ENCODE assay signal across 8 cellular contexts in the genomic region with DNA sequence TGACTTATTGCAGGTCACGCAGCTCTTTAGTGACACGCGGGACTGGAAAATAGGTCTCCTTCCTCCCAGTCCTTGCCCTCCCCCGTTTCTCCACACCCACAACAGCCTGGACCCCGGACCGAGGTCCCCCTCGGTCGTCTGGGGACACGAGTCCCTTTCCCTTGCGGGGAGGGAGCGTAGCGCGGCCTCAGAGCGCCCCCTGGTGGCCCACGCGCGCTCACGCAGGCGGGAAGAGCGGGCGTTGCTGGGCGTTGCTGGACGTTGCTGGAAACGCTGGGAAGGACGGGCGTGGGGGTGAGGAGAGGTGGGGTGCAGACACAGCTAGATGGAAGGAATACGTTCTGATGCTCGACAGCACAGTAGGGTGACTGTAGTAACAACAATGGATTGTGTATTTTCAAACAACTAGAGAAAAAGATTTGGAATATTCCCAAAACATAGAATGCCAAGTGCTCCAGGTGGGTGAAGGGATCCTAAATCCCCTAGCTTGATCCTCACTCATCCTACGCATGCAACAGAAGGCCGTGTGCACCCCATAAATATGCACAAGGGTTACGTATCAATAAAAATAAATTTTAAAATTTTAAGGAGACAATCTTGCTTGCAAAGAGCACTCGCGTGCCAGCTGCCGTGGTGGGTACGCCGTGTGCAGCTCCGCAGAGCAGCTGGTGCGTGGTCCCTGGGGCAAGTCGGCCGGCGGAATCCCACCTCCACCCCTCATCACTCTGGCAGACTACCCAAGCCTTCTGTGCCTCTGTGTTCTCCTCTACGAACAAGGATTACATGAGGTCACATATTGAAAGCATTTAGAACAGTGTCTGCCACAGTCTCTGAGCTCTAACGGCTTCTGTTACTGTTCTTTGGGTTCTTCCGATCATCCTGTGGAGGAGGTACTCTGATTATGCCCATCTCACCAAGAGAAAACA.
DNase-seq lines count a peak whose midpoint lies in the region; ATAC-seq, FAIRE-seq and TF ChIP-seq lines count a peak whose summit lies in the region.

No MANE protein-coding gene starts in this region.

- H3K27me3 ChIP-seq in keratinocyte (ENCODE audit: control insufficient read depth, extremely low read depth, insufficient read depth, low read length): no peaks in the 10 kb centered on the region

- dilution Hi-C loops in keratinocyte (cut with MboI; ENCODE audit: extremely low pct_ligation_motif_present, low sequenced_read_pairs): no loop called here

- H3K36me3 ChIP-seq in keratinocyte (ENCODE audit: control insufficient read depth in 2 of 2, extremely low read depth in 1 of 2, insufficient read depth in 2 of 2, low read length in 2 of 2): no peaks in the 10 kb centered on the region

- H3K9ac ChIP-seq in keratinocyte (ENCODE audit: control insufficient read depth, extremely low read depth, insufficient read depth, low read length): no peak overlapping the region

- no peaks in the 10 kb centered on the region for H3K4me1 Mint-ChIP-seq in MCF 10A (ENCODE audit: insufficient read depth, unreplicated experiment)

- intact Hi-C loops in MCF 10A (cut with micrococcal nuclease): loop anchor here (1.0 to 5.0 kb wide), 2 partner anchors 90 to 105 kb away; partner anchors contain the start of gene B4GALNT3

- H3K27ac ChIP-seq in VCaP (no peak overlapping the region; the same call in 1 of the 2 replicates), keratinocyte (ENCODE audit: control insufficient read depth, insufficient read depth, low read length) (no peak overlapping the region)

- no peak overlapping the region for H3K27ac Mint-ChIP-seq in MCF 10A (ENCODE audit: low read depth, unreplicated experiment)

- TF ChIP-seq CTCF in VCaP (conservative IDR thresholded peaks at IDR 0.05) (peak; percentile 99), MCF 10A (IDR thresholded peaks at IDR 0.05; ENCODE audit: unreplicated experiment) (peak; percentile 96), keratinocyte (optimal IDR thresholded peaks at IDR 0.05 in 1 of 3, IDR thresholded peaks at IDR 0.05 in 1 of 3, conservative IDR thresholded peaks at IDR 0.05 in 1 of 3; ENCODE audit: extremely low read depth in 1 of 3, insufficient read depth in 2 of 3, low read length in 3 of 3) (peak; percentile 90 to 98 (median 92))

- no peaks in the 10 kb centered on the region for H3K9me1 ChIP-seq in keratinocyte (ENCODE audit: control insufficient read depth, extremely low read depth, insufficient read depth, low read length)

- no peak overlapping the region for H3K4me3 Mint-ChIP-seq in MCF 10A (ENCODE audit: unreplicated experiment)

- BruUV-seq in MCF 10A (replicated peaks; lab: Mats Ljungman, UMichigan): no TSS peak

- H2AFZ ChIP-seq in keratinocyte (ENCODE audit: control insufficient read depth, low read length): no peak overlapping the region

- no peak overlapping the region for H3K4me2 ChIP-seq in keratinocyte (ENCODE audit: control insufficient read depth, extremely low read depth, insufficient read depth, low read depth, low read length)

- DNase-seq in NCI-H748 (lab: John Stamatoyannopoulos, UW; ENCODE audit: unreplicated experiment) (peak; percentile 58), NCI-H748 treated with DMSO at 0.1 percent for 48 hours (lab: John Stamatoyannopoulos, UW) (no peak), NCI-H1105 treated with DMSO at 0.1 percent for 48 hours (lab: John Stamatoyannopoulos, UW) (peak; percentile 40), MCF 10A (ENCODE audit: unreplicated experiment) (peak; percentile 69), keratinocyte (ENCODE audit: low read depth, low spot score) (no peak)
- DNase-seq in stimulated activated CD4-positive, alpha-beta T cell treated with anti-CD3 and anti-CD28 coated beads, Interleukin-1b, Interleukin-23, amount 100 ng/mL, for 48 hours: peak; percentile 65

- no peak for ATAC-seq in HG03354 (IDR thresholded peaks at IDR 0.05; ENCODE audit: poor library complexity, severe bottlenecking, unreplicated experiment)

- no peaks in the 10 kb centered on the region for H3K79me2 ChIP-seq in keratinocyte (ENCODE audit: control insufficient read depth, insufficient read depth, low read length)

- POLR2A ChIA-PET in MCF 10A (lab: Yijun Ruan, JAX): interaction anchor here (0.8 to 1.8 kb wide), 3 partner anchors 44 to 104 kb away, joined by 3 to 7 read pairs (median 4); no protein-coding TSS in a partner anchor

- H3K4me1 ChIP-seq in keratinocyte (ENCODE audit: control insufficient read depth, extremely low read depth, insufficient read depth, low read length): no peaks in the 10 kb centered on the region

- peaks cover 42% of the 10 kb centered on the region for H3K27me3 Mint-ChIP-seq in MCF 10A (ENCODE audit: insufficient read depth, unreplicated experiment)

- CTCF ChIA-PET in MCF 10A (lab: Yijun Ruan, JAX): interaction anchor here (0.6 to 3.5 kb wide), 44 partner anchors 9 to 549 kb away, joined by 3 to 131 read pairs (median 4); partner anchors contain the start of genes B4GALNT3 and KDM5A

- FAIRE-seq in keratinocyte (lab: Jason Lieb, UNC): no peak

- no peaks in the 10 kb centered on the region for H4K20me1 ChIP-seq in keratinocyte (ENCODE audit: control insufficient read depth, extremely low read depth, insufficient read depth, low read length)

- H3K36me3 Mint-ChIP-seq in MCF 10A (ENCODE audit: insufficient read depth, unreplicated experiment): no peaks in the 10 kb centered on the region

- H3K9me3 Mint-ChIP-seq in MCF 10A (ENCODE audit: unreplicated experiment): no peaks in the 10 kb centered on the region

- no peak overlapping the region for H3K4me3 ChIP-seq in keratinocyte (ENCODE audit: control insufficient read depth in 2 of 3, extremely low read depth in 1 of 3, insufficient read depth in 2 of 3, low read depth in 1 of 3, low read length in 3 of 3)

- no peaks in the 10 kb centered on the region for H3K9me3 ChIP-seq in keratinocyte (ENCODE audit: control insufficient read depth, low read depth, low read length)

Comparison
In these comparisons a context has a peak if more than half of its experiments do, and no peak if none do; other contexts are left out.
1. DNase-seq: peak in NCI-H748 (single experiment), NCI-H1105 treated with DMSO at 0.1 percent for 48 hours (single experiment), MCF 10A (single experiment) and stimulated activated CD4-positive, alpha-beta T cell treated with anti-CD3 and anti-CD28 coated beads, Interleukin-1b, Interleukin-23, amount 100 ng/mL, for 48 hours (single experiment); none in NCI-H748 treated with DMSO at 0.1 percent for 48 hours (single experiment) and keratinocyte (single experiment).
2. Peak in every context shown above with its lines, with median percentiles within 50 percentile points of each other: CTCF ChIP-seq.